Comparison of ENCODE assay signal across 11 cellular contexts in the genomic region with DNA sequence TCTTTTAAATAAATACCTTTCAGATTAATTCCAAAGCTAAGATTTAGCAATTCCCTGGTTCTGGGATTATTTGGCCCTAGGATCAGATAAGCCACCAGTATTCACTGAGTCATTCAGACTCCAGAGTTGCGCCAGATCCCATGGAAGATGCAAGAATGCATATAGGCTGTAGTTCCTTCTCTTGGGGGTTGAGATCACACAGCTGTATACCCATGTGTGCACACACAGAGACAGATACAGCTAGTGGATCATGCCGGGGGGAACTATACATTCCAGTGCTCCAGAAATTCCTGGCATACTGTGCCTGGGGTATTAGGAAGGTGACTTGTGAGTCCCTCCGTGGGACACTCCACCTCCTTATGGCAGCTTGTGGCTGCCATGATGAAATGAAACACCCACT.
A peak's percentile ranks its signal among the peaks of the same experiment; 100 is the strongest.
DNase-seq lines count a peak whose midpoint lies in the region; ATAC-seq and TF ChIP-seq lines count a peak whose summit lies in the region.
"Had no signal": no experiment of that assay in that cellular context is flagged by ENCODE, and none has a peak within 500 bp of the region (broad histone marks: within the 10 kb centered on the region; RNA-seq: fewer than 3 reads in every experiment).

No MANE protein-coding gene starts in this region.

- no peaks in the 10 kb centered on the region for H4K20me1 ChIP-seq in GM23248 (ENCODE audit: insufficient read depth)

- ATAC-seq in gastroesophageal sphincter = peak; percentile 32
- ATAC-seq in GM21381 (IDR thresholded peaks at IDR 0.05; ENCODE audit: unreplicated experiment) = no peak
- ATAC-seq: activated T-cell treated with anti-CD3 and anti-CD28 coated beads, Interleukin-2, amount 50 U/mL, for 72 hours had no signal

- DNase-seq in GM23248 = peak; percentile 97
- peak; percentile 42 for DNase-seq in astrocyte of the cerebellum (ENCODE audit: low read depth)
- DNase-seq in stromal cell of bone marrow (ENCODE audit: low read depth) = peak; percentile 40
- no peak for DNase-seq in WERI-Rb-1
- DNase-seq in T-helper 9 cell = no peak
- DNase-seq in OCI-M2 (lab: John Stamatoyannopoulos, UW; ENCODE audit: unreplicated experiment) = no peak
- DNase-seq: activated T-cell treated with anti-CD3 and anti-CD28 coated beads, Interleukin-2, amount 50 U/mL, for 72 hours; NCI-H1092 treated with DMSO at 0.1 percent for 48 hours; NK-92 treated with Interleukin-12 subunit alpha and Interleukin-12 subunit beta, amount 100 ng/mL, for 24 hours had no signal

- H3K9me3 ChIP-seq in GM23248 (ENCODE audit: low read depth) = no peaks in the 10 kb centered on the region
- H3K9me3 ChIP-seq in gastroesophageal sphincter = no peaks in the 10 kb centered on the region
- H3K9me3 ChIP-seq in WERI-Rb-1 (ENCODE audit: severe bottlenecking) = no peaks in the 10 kb centered on the region

- no peak for TF ChIP-seq POLR2A in gastroesophageal sphincter (IDR thresholded peaks at IDR 0.05)

- no peak overlapping the region for H2AFZ ChIP-seq in GM23248

- H3K4me1 ChIP-seq in GM23248 (ENCODE audit: insufficient read depth) (peaks cover 52% of the 10 kb centered on the region), gastroesophageal sphincter (peaks cover 43 to 100% (median 83%) of the 10 kb centered on the region in 3 donors)

- H3K9ac ChIP-seq in GM23248 = no peak overlapping the region; the same call in 1 of the 2 replicates

- H3K4me2 ChIP-seq in GM23248 (ENCODE audit: unreplicated experiment) = peak overlapping the region; percentile 21

- H3K27ac ChIP-seq in GM23248 (peak overlapping the region; percentile 71), gastroesophageal sphincter (peak overlapping the region in 3 of 4 donors; percentile 24 to 65 (median 63)), WERI-Rb-1 (no peak overlapping the region)

- no peak overlapping the region for H3K4me3 ChIP-seq in GM23248
- no peak overlapping the region for H3K4me3 ChIP-seq in astrocyte of the cerebellum (ENCODE audit: low read depth, low read length)
- H3K4me3 ChIP-seq in gastroesophageal sphincter = no peak overlapping the region
- H3K4me3 ChIP-seq in WERI-Rb-1 (ENCODE audit: low read depth, low read length) = no peak overlapping the region

- H3F3A ChIP-seq in GM23248 (ENCODE audit: insufficient read depth) = peaks cover 34% of the 10 kb centered on the region

- no peak for TF ChIP-seq CTCF in astrocyte of the cerebellum (IDR thresholded peaks at IDR 0.05; ENCODE audit: low read depth, low read length, missing control alignments)
- no peak for TF ChIP-seq CTCF in gastroesophageal sphincter (IDR thresholded peaks at IDR 0.05)
- TF ChIP-seq CTCF in WERI-Rb-1 (IDR thresholded peaks at IDR 0.05; ENCODE audit: low read depth, low read length) = no peak

- H3K9me2 ChIP-seq in GM23248 (ENCODE audit: insufficient read depth) = no peaks in the 10 kb centered on the region

- no peaks in the 10 kb centered on the region for H3K36me3 ChIP-seq in GM23248 (ENCODE audit: low read depth)
- peaks cover 0 to 58% of the 10 kb centered on the region in 2 donors for H3K36me3 ChIP-seq in gastroesophageal sphincter
- H3K36me3 ChIP-seq in WERI-Rb-1 = no peaks in the 10 kb centered on the region

- in situ Hi-C loops in GM23248 (cut with MboI) = no loop called here
- in situ Hi-C loops in astrocyte of the cerebellum (cut with HindIII; ENCODE audit: low sequenced_read_pairs) = no loop called here

- H3K79me2 ChIP-seq in GM23248 (ENCODE audit: insufficient read depth) = no peaks in the 10 kb centered on the region

- 10 to 15% methylated on average over 3 of the region's 3 CpGs for WGBS in GM23248 (ENCODE audit: low coverage in 1 of 2, low lambda C conversion rate in 2 of 2, missing lambda C conversion rate in 2 of 2), 2 experiments
- WGBS in gastroesophageal sphincter (ENCODE audit: low coverage in 1 of 2), 2 donors = 80 to 94% methylated on average over 1 to 3 of the region's 3 CpGs

- H3K27me3 ChIP-seq in GM23248 (replicated peaks; ENCODE audit: insufficient read depth) (no peaks in the 10 kb centered on the region), gastroesophageal sphincter (no peaks in the 10 kb centered on the region), WERI-Rb-1 (ENCODE audit: insufficient read depth, low read depth, severe bottlenecking) (no peaks in the 10 kb centered on the region)

- TF ChIP-seq EP300 in gastroesophageal sphincter (IDR thresholded peaks at IDR 0.05) = no peak

Comparison
In these comparisons a context has a peak if more than half of its experiments do, and no peak if none do; other contexts are left out.
1. DNase-seq: peak in GM23248 (single experiment), astrocyte of the cerebellum (single experiment) and stromal cell of bone marrow (single experiment); none in WERI-Rb-1 (single experiment), T-helper 9 cell (single experiment) and OCI-M2 (single experiment).